In genomic region chr6:130978180-130978579, GRCh38 we compare ENCODE assay signal across 1 cellular context.
TF ChIP-seq lines count a peak whose summit lies in the region.

No MANE protein-coding gene starts in this region.

TF ChIP-seq in IMR-90, 13 proteins besides CTCF, POLR2A, EP300 and RAD21 (continued from another document):
- TF ChIP-seq RFX5 (IDR thresholded peaks at IDR 0.05; ENCODE audit: low read depth, low read length) (no peak), RCOR1 (IDR thresholded peaks at IDR 0.05; ENCODE audit: insufficient replicate concordance, low read length) (no peak), SMC3 (IDR thresholded peaks at IDR 0.05; ENCODE audit: low read depth, low read length) (no peak), BHLHE40 (IDR thresholded peaks at IDR 0.05; ENCODE audit: low read depth, low read length) (no peak), NFE2L2 (IDR thresholded peaks at IDR 0.05; ENCODE audit: low read depth, low read length) (no peak), MAZ (IDR thresholded peaks at IDR 0.05; ENCODE audit: borderline replicate concordance, low read depth, low read length) (no peak)
- TF ChIP-seq, protein P1, sequence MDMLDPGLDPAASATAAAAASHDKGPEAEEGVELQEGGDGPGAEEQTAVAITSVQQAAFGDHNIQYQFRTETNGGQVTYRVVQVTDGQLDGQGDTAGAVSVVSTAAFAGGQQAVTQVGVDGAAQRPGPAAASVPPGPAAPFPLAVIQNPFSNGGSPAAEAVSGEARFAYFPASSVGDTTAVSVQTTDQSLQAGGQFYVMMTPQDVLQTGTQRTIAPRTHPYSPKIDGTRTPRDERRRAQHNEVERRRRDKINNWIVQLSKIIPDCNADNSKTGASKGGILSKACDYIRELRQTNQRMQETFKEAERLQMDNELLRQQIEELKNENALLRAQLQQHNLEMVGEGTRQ (IDR thresholded peaks at IDR 0.05; ENCODE audit: low read depth, low read length): no peak
TF ChIP-seq in IMR-90: peak in this region for 0.
